14 cellular contexts compared by ENCODE assay signal in the genomic region with DNA sequence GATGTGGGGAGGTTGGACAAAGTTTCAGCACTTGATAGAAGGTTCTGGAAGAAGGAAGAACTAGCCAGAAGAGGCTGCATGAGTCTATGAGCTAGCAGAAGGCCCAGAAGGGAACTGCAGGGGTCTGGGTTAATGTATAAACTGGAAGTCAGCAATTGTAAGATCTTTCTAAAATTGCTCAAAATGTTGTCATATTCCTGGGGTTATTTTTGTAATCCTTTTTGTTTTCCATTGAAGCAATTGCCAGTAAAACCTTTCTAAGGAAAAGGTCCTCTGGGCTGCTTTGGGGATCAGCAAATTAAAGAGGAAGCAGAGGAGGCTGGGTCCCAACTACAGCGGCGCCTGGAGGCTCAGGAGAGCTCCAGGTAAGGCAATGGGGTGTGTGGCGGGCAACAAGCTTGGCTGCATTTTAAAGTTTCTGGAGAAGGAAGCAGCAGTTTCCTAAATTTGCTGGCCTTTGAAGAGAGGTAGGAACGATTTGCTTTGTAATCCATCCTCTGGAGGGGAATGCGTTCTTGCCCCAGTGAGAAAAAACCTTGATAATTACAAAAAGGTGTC. TPM values are rescaled to one million over a fixed set of nuclear protein-coding genes. Genes with fewer than 3 reads are reported as not detected.
DNase-seq lines count a peak whose midpoint lies in the region; ATAC-seq and TF ChIP-seq lines count a peak whose summit lies in the region.
"Had no signal": no experiment of that assay in that cellular context is flagged by ENCODE, and none has a peak within 500 bp of the region (broad histone marks: within the 10 kb centered on the region; RNA-seq: fewer than 3 reads in every experiment).

No MANE protein-coding gene starts in this region.

- H3K27me3 ChIP-seq in layer of hippocampus (ENCODE audit: control insufficient read depth, insufficient read depth, low read length) (no peaks in the 10 kb centered on the region), subcutaneous abdominal adipose tissue (ENCODE audit: control insufficient read depth in 5 of 5, insufficient read depth in 4 of 5, low read length in 5 of 5) (no peaks in the 10 kb centered on the region)
- H3K27me3 ChIP-seq: MG63 had no signal

- H3K9me3 ChIP-seq in subcutaneous abdominal adipose tissue (ENCODE audit: control insufficient read depth in 5 of 5, low read length in 5 of 5): no peaks in the 10 kb centered on the region
- H3K9me3 ChIP-seq: MG63 had no signal

- H3K36me3 Mint-ChIP-seq in activated CD4-positive, alpha-beta T cell treated with anti-CD3 and anti-CD28 coated beads, Interleukin-2, amount 10 ng/mL, durations not matched to agents 7 days and 5 days (ENCODE audit: low read depth): no peaks in the 10 kb centered on the region

- TF ChIP-seq CTCF in GM20000 (IDR thresholded peaks at IDR 0.05; ENCODE audit: extremely low read depth, missing control alignments): no peak
- no peak for TF ChIP-seq CTCF in astrocyte of the spinal cord (IDR thresholded peaks at IDR 0.05; ENCODE audit: low read depth, low read length)

- H3K27ac Mint-ChIP-seq in activated CD4-positive, alpha-beta T cell treated with anti-CD3 and anti-CD28 coated beads, Interleukin-2, amount 10 ng/mL, durations not matched to agents 7 days and 5 days: no peak overlapping the region
- H3K27ac Mint-ChIP-seq: activated T-helper 17 cell treated with anti-CD3 and anti-CD28 coated beads, Interleukin-2, amount 50 U/mL, for 72 hours; stimulated activated naive CD8-positive, alpha-beta T cell treated with anti-CD3 and anti-CD28 coated beads, Interleukin-15, Interleukin-2, amounts not matched to agents 100 ng/mL and 50 ng/mL, for 24 hours had no signal

- H3K9ac ChIP-seq in subcutaneous abdominal adipose tissue (ENCODE audit: low read length in 5 of 5): peak overlapping the region in 3 of 5 donors; percentile 9 to 68 (median 37)

- CTCF ChIA-PET in activated CD4-positive, alpha-beta T cell treated with anti-CD3 and anti-CD28 coated beads, Interleukin-2, amount 10 ng/mL, durations not matched to agents 7 days and 5 days (lab: Charles Lee): no interaction called here

- peaks cover 0 to 42% (median 38%) of the 10 kb centered on the region in 5 donors for H3K36me3 ChIP-seq in subcutaneous abdominal adipose tissue (ENCODE audit: control insufficient read depth in 5 of 5, insufficient read depth in 5 of 5, low read length in 5 of 5)
- H3K36me3 ChIP-seq: MG63 had no signal

- H3K4me1 ChIP-seq in subcutaneous abdominal adipose tissue (ENCODE audit: control insufficient read depth in 5 of 5, insufficient read depth in 5 of 5, low read length in 5 of 5): peaks cover 18 to 58% (median 42%) of the 10 kb centered on the region in 5 donors

- H3K4me3 ChIP-seq in astrocyte of the spinal cord (ENCODE audit: low read depth, low read length) (no peak overlapping the region), subcutaneous abdominal adipose tissue (ENCODE audit: low read depth in 1 of 5, low read length in 5 of 5) (no peak overlapping the region)
- H3K4me3 ChIP-seq: MG63 had no signal

- in situ Hi-C loops in astrocyte of the spinal cord (cut with HindIII; ENCODE audit: low sequenced_read_pairs): no loop called here

- no peaks in the 10 kb centered on the region for H3K4me1 Mint-ChIP-seq in activated CD4-positive, alpha-beta T cell treated with anti-CD3 and anti-CD28 coated beads, Interleukin-2, amount 10 ng/mL, durations not matched to agents 7 days and 5 days
- H3K4me1 Mint-ChIP-seq: activated T-helper 17 cell treated with anti-CD3 and anti-CD28 coated beads, Interleukin-2, amount 50 U/mL, for 72 hours had no signal

- H3K27ac ChIP-seq in layer of hippocampus (ENCODE audit: low read depth, low read length): peak overlapping the region; percentile 24
- H3K27ac ChIP-seq in subcutaneous abdominal adipose tissue (ENCODE audit: low read depth, low read length): peak overlapping the region; percentile 98

- POLR2A ChIA-PET in activated CD4-positive, alpha-beta T cell treated with anti-CD3 and anti-CD28 coated beads, Interleukin-2, amount 10 ng/mL, durations not matched to agents 7 days and 5 days (lab: Charles Lee): no interaction called here

- H3K4me3 Mint-ChIP-seq in activated CD4-positive, alpha-beta T cell treated with anti-CD3 and anti-CD28 coated beads, Interleukin-2, amount 10 ng/mL, durations not matched to agents 7 days and 5 days: no peak overlapping the region
- H3K4me3 Mint-ChIP-seq: activated T-helper 17 cell treated with anti-CD3 and anti-CD28 coated beads, Interleukin-2, amount 50 U/mL, for 72 hours; stimulated activated naive CD8-positive, alpha-beta T cell treated with anti-CD3 and anti-CD28 coated beads, Interleukin-15, Interleukin-2, amounts not matched to agents 100 ng/mL and 50 ng/mL, for 24 hours had no signal

- H3K9me3 Mint-ChIP-seq in activated CD4-positive, alpha-beta T cell treated with anti-CD3 and anti-CD28 coated beads, Interleukin-2, amount 10 ng/mL, durations not matched to agents 7 days and 5 days: no peaks in the 10 kb centered on the region
- H3K9me3 Mint-ChIP-seq: activated T-helper 17 cell treated with anti-CD3 and anti-CD28 coated beads, Interleukin-2, amount 50 U/mL, for 72 hours; stimulated activated naive CD8-positive, alpha-beta T cell treated with anti-CD3 and anti-CD28 coated beads, Interleukin-15, Interleukin-2, amounts not matched to agents 100 ng/mL and 50 ng/mL, for 24 hours had no signal

- peak; percentile 3 for DNase-seq in GM20000 (ENCODE audit: low spot score)
- peak; percentile 39 for DNase-seq in astrocyte of the spinal cord (ENCODE audit: low read depth, low spot score)
- no peak for DNase-seq in COLO829 (ENCODE audit: low spot score)
- no peak for DNase-seq in activated CD4-positive, alpha-beta T cell treated with anti-CD3 and anti-CD28 coated beads, Interleukin-2, amount 10 ng/mL, durations not matched to agents 7 days and 5 days
- DNase-seq: activated CD4-positive, CD25-positive, alpha-beta regulatory T cell treated with anti-CD3 and anti-CD28 coated beads, Interleukin-2, amount 50 U/mL, for 72 hours; cortex of kidney; hippocampal formation had no signal

- no peak for ATAC-seq in GM19455 (IDR thresholded peaks at IDR 0.05; ENCODE audit: unreplicated experiment)
- ATAC-seq in HG03378 (IDR thresholded peaks at IDR 0.05; ENCODE audit: unreplicated experiment): no peak
- ATAC-seq: activated T-helper 17 cell treated with anti-CD3 and anti-CD28 coated beads, Interleukin-2, amount 50 U/mL, for 72 hours had no signal

- H3K27me3 Mint-ChIP-seq in activated CD4-positive, alpha-beta T cell treated with anti-CD3 and anti-CD28 coated beads, Interleukin-2, amount 10 ng/mL, durations not matched to agents 7 days and 5 days: no peaks in the 10 kb centered on the region
- H3K27me3 Mint-ChIP-seq: stimulated activated naive CD8-positive, alpha-beta T cell treated with anti-CD3 and anti-CD28 coated beads, Interleukin-15, Interleukin-2, amounts not matched to agents 100 ng/mL and 50 ng/mL, for 24 hours had no signal

RNA-seq across cellular contexts. Expression of gene ADAMTS15, which starts 29.3 kb away (rescaled TPM):
- under 1 TPM; 0.04 to 0.05 TPM for total RNA-seq in activated CD4-positive, alpha-beta T cell treated with anti-CD3 and anti-CD28 coated beads, Interleukin-2, amount 10 ng/mL, durations not matched to agents 7 days and 5 days
- total RNA-seq: activated T-helper 17 cell treated with anti-CD3 and anti-CD28 coated beads, Interleukin-2, amount 50 U/mL, for 72 hours had no signal

RNA-seq across cellular contexts. Expression of gene ADAMTS8, which starts 49.3 kb away (rescaled TPM):
- total RNA-seq in activated CD4-positive, alpha-beta T cell treated with anti-CD3 and anti-CD28 coated beads, Interleukin-2, amount 10 ng/mL, durations not matched to agents 7 days and 5 days: not detected
- total RNA-seq: activated T-helper 17 cell treated with anti-CD3 and anti-CD28 coated beads, Interleukin-2, amount 50 U/mL, for 72 hours had no signal

Comparison
In these comparisons a context has a peak if more than half of its experiments do, and no peak if none do; other contexts are left out.
1. DNase-seq: peak in GM20000 (single experiment) and astrocyte of the spinal cord (single experiment); none in COLO829 (single experiment) and activated CD4-positive, alpha-beta T cell treated with anti-CD3 and anti-CD28 coated beads, Interleukin-2, amount 10 ng/mL, durations not matched to agents 7 days and 5 days (single experiment).